8 cellular contexts compared by ENCODE assay signal in genomic region chr10:5840314-5841307, GRCh38. TPM values are rescaled to one million over a fixed set of nuclear protein-coding genes. Genes with fewer than 3 reads are reported as not detected.
DNase-seq lines count a peak whose midpoint lies in the region; ATAC-seq and TF ChIP-seq lines count a peak whose summit lies in the region.

No MANE protein-coding gene starts in this region.

- H3K9me3 ChIP-seq in OCI-LY1 (ENCODE audit: low read length) (no peaks in the 10 kb centered on the region), H9 (ENCODE audit: control insufficient read depth, low read depth, low read length) (no peaks in the 10 kb centered on the region)

- no peak overlapping the region for H2AK5ac ChIP-seq in H9 (ENCODE audit: insufficient read length, low read length)

- peak overlapping the region; percentile 98 for H3K27ac ChIP-seq in OCI-LY1 (ENCODE audit: low read depth, low read length, poor library complexity, severe bottlenecking)
- H3K27ac ChIP-seq in H9 (ENCODE audit: insufficient read length, low read depth, low read length): no peak overlapping the region

- H3K4me3 Mint-ChIP-seq in stimulated activated memory B cell treated with anti-CD40 and anti-IgM and Interleukin-4, amounts not matched to agents 10 μg/mL and 1 μg/mL and 100 μg/mL, for 72 hours: peak overlapping the region; percentile 76
- H3K4me3 Mint-ChIP-seq in HFFc6 (no peak overlapping the region), H9 (no peak overlapping the region)

- no peaks in the 10 kb centered on the region for H3K36me3 ChIP-seq in OCI-LY1 (ENCODE audit: insufficient read depth, low read length)

- H3K4ac ChIP-seq in H9 (ENCODE audit: low read depth, low read length): no peak overlapping the region

- H4K20me1 ChIP-seq in OCI-LY1 (ENCODE audit: insufficient read depth, low read length) (no peaks in the 10 kb centered on the region), H9 (ENCODE audit: control insufficient read depth, insufficient read depth, insufficient read length) (no peaks in the 10 kb centered on the region)

- CTCF ChIA-PET in HEK293T (lab: Yijun Ruan, JAX): interaction anchor here (0.5 kb wide), 1 partner anchor 22 kb away, joined by 7 read pairs; no protein-coding TSS in a partner anchor

- H3K79me2 ChIP-seq in OCI-LY1 (ENCODE audit: insufficient read depth, low read length) (no peaks in the 10 kb centered on the region), H9 (ENCODE audit: insufficient read depth, low read length) (no peaks in the 10 kb centered on the region)

- no peak overlapping the region for H2BK5ac ChIP-seq in H9 (ENCODE audit: insufficient read length, low read length)

- peaks cover 19% of the 10 kb centered on the region; the same call in 1 of the 2 replicates for H3F3A ChIP-seq in OCI-LY1 (ENCODE audit: insufficient read depth, low read length)

- no peaks in the 10 kb centered on the region for H3K9me2 ChIP-seq in OCI-LY1 (ENCODE audit: low read depth, low read length)

- H2BK15ac ChIP-seq in H9 (ENCODE audit: low read depth, low read length): no peak overlapping the region

- H3K4me1 Mint-ChIP-seq in stimulated activated memory B cell treated with anti-CD40 and anti-IgM and Interleukin-4, amounts not matched to agents 10 μg/mL and 1 μg/mL and 100 μg/mL, for 72 hours: peaks cover 73% of the 10 kb centered on the region
- H3K4me1 Mint-ChIP-seq in HFFc6 (ENCODE audit: low read depth) (peaks cover 13% of the 10 kb centered on the region), H9 (peaks cover 6 to 7% of the 10 kb centered on the region in 2 experiments; a peak in 3 of 4 replicates)

- no CpG with 5 or more reads among the region's 40 CpGs for WGBS in H9 (ENCODE audit: extremely low coverage, insufficient read length, low lambda C conversion rate)

- H3K23me2 ChIP-seq in H9 (ENCODE audit: insufficient read length, low read depth, low read length, poor library complexity, severe bottlenecking): no peaks in the 10 kb centered on the region

- no peaks in the 10 kb centered on the region for H3K27me3 Mint-ChIP-seq in stimulated activated memory B cell treated with anti-CD40 and anti-IgM and Interleukin-4, amounts not matched to agents 10 μg/mL and 1 μg/mL and 100 μg/mL, for 72 hours
- H3K27me3 Mint-ChIP-seq in HFFc6 (ENCODE audit: insufficient read depth) (peaks cover 4% of the 10 kb centered on the region), H9 (ENCODE audit: low read depth) (peaks cover 2% of the 10 kb centered on the region)

- H3K79me1 ChIP-seq in H9 (ENCODE audit: insufficient read depth, low read depth, low read length, poor library complexity, severe bottlenecking): no peaks in the 10 kb centered on the region

- H2AFZ ChIP-seq in OCI-LY1 (ENCODE audit: low read length): no peak overlapping the region
- H2AFZ ChIP-seq in H9 (ENCODE audit: low read length): no peak overlapping the region

- H3K27ac Mint-ChIP-seq in stimulated activated memory B cell treated with anti-CD40 and anti-IgM and Interleukin-4, amounts not matched to agents 10 μg/mL and 1 μg/mL and 100 μg/mL, for 72 hours: peak overlapping the region; percentile 100
- no peak overlapping the region for H3K27ac Mint-ChIP-seq in HFFc6
- H3K27ac Mint-ChIP-seq in H9: no peak overlapping the region; a peak in 1 of 7 replicates

- H3K14ac ChIP-seq in H9 (ENCODE audit: insufficient read depth, low read length): no peak overlapping the region

- no peak for DNase-seq in HEK293T (ENCODE audit: extremely low spot score)
- peak; percentile 39 to 85 (median 70) for DNase-seq in head of caudate nucleus
- DNase-seq in HFFc6: no peak
- no peak for DNase-seq in activated CD4-positive, alpha-beta T cell treated with anti-CD3 and anti-CD28 coated beads, Interleukin-2, amount 50 U/mL, for 1 hour
- no peak for DNase-seq in H9

- no peak overlapping the region for H3K23ac ChIP-seq in H9 (ENCODE audit: insufficient read length, low read depth, low read length)

- no peaks in the 10 kb centered on the region for H3K27me3 ChIP-seq in OCI-LY1 (ENCODE audit: insufficient read depth, low read length)
- no peaks in the 10 kb centered on the region for H3K27me3 ChIP-seq in H9 (ENCODE audit: insufficient read depth, low read length)

- H3K4me3 ChIP-seq in OCI-LY1 (ENCODE audit: low read depth, low read length, poor library complexity, severe bottlenecking): peak overlapping the region; percentile 53

- no peaks in the 10 kb centered on the region for H3K36me3 Mint-ChIP-seq in stimulated activated memory B cell treated with anti-CD40 and anti-IgM and Interleukin-4, amounts not matched to agents 10 μg/mL and 1 μg/mL and 100 μg/mL, for 72 hours
- H3K36me3 Mint-ChIP-seq in HFFc6 (ENCODE audit: low read depth) (no peaks in the 10 kb centered on the region), H9 (ENCODE audit: insufficient read depth in 1 of 3, low read depth in 3 of 3) (no peaks in the 10 kb centered on the region)

- no peak overlapping the region for H4K8ac ChIP-seq in H9 (replicated peaks; ENCODE audit: insufficient read length, low read depth, low read length)

- H3K9ac ChIP-seq in OCI-LY1 (ENCODE audit: low read length) (peak overlapping the region; percentile 72), H9 (ENCODE audit: extremely low read depth, insufficient read length, low read length) (no peak overlapping the region)

- no peak for TF ChIP-seq CTCF in OCI-LY1 (IDR thresholded peaks at IDR 0.05; ENCODE audit: low read length)
- no peak for TF ChIP-seq CTCF in HFFc6 (IDR thresholded peaks at IDR 0.05)
- no peak for TF ChIP-seq CTCF in H9 (conservative IDR thresholded peaks at IDR 0.05)

- no peak overlapping the region for H3K18ac ChIP-seq in H9 (ENCODE audit: insufficient read length, low read depth, low read length)

- peak overlapping the region; percentile 65 for H3K4me2 ChIP-seq in OCI-LY1 (ENCODE audit: low read length)
- H3K4me2 ChIP-seq in H9 (ENCODE audit: insufficient read depth, insufficient read length, low read length): no peak overlapping the region

- intact Hi-C loops in head of caudate nucleus (cut with DNase I): no loop called here

- no peaks in the 10 kb centered on the region for H3K9me3 Mint-ChIP-seq in stimulated activated memory B cell treated with anti-CD40 and anti-IgM and Interleukin-4, amounts not matched to agents 10 μg/mL and 1 μg/mL and 100 μg/mL, for 72 hours
- H3K9me3 Mint-ChIP-seq in HFFc6 (no peaks in the 10 kb centered on the region), H9 (no peaks in the 10 kb centered on the region)

- H2BK120ac ChIP-seq in H9 (ENCODE audit: low read depth, low read length, poor library complexity, severe bottlenecking): no peak overlapping the region

- no peak overlapping the region for H3T11ph ChIP-seq in H9 (ENCODE audit: low read length)

- no peak overlapping the region for H4K91ac ChIP-seq in H9 (ENCODE audit: insufficient read length, low read depth, low read length)

- no peak overlapping the region for H4K5ac ChIP-seq in H9 (ENCODE audit: insufficient read length, low read depth, low read length)

- H2BK20ac ChIP-seq in H9 (ENCODE audit: low read depth, low read length, poor library complexity, severe bottlenecking): no peak overlapping the region

- no peak overlapping the region for H2BK12ac ChIP-seq in H9 (ENCODE audit: insufficient read length, low read depth, low read length)

- no peak overlapping the region for H3K56ac ChIP-seq in H9 (ENCODE audit: insufficient read length, low read depth, low read length)

- H3K4me1 ChIP-seq in OCI-LY1 (ENCODE audit: insufficient read depth, low read length, severe bottlenecking): peaks cover 56% of the 10 kb centered on the region
- no peaks in the 10 kb centered on the region for H3K4me1 ChIP-seq in H9 (ENCODE audit: insufficient read depth, low read length)

- ATAC-seq in GM18508 (IDR thresholded peaks at IDR 0.05; ENCODE audit: insufficient read depth, unreplicated experiment): peak; percentile 59
- peak; percentile 96 for ATAC-seq in stimulated activated memory B cell treated with anti-CD40 and anti-IgM and Interleukin-4, amounts not matched to agents 10 μg/mL and 1 μg/mL and 100 μg/mL, for 72 hours

- POLR2A ChIA-PET in HEK293T (lab: Yijun Ruan, JAX): interaction anchor here (0.7 to 2.0 kb wide), 3 partner anchors 27 to 49 kb away, joined by 3 to 6 read pairs (median 3); partner anchors contain the start of genes ANKRD16, FBH1 and GDI2

TF ChIP-seq in HEK293T, 16 proteins besides CTCF, POLR2A, EP300 and RAD21:
- TF ChIP-seq, protein P1, sequence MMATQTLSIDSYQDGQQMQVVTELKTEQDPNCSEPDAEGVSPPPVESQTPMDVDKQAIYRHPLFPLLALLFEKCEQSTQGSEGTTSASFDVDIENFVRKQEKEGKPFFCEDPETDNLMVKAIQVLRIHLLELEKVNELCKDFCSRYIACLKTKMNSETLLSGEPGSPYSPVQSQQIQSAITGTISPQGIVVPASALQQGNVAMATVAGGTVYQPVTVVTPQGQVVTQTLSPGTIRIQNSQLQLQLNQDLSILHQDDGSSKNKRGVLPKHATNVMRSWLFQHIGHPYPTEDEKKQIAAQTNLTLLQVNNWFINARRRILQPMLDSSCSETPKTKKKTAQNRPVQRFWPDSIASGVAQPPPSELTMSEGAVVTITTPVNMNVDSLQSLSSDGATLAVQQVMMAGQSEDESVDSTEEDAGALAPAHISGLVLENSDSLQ (IDR thresholded peaks at IDR 0.05): 0 out of 2 replicates have a peak, but pooled peaks have one; percentile 28
- no peak for TF ChIP-seq CTBP1 (IDR thresholded peaks at IDR 0.05; ENCODE audit: borderline replicate concordance)

RNA-seq across cellular contexts. Expression of gene GDI2, which starts 27.4 kb away (rescaled TPM):
- total RNA-seq in HFFc6 (2021; fragmentation: NEBNext Ultra II Directional; extraction: Animal tissue kit (Norgen Biotek cat#: 25700)): 100 to 1,000 TPM; 248 to 267 (median 259) TPM
- total RNA-seq in H9 (2021): 351 and 355 TPM in 2 replicates

RNA-seq across cellular contexts. Expression of gene ANKRD16, which starts 49.1 kb away (rescaled TPM):
- total RNA-seq in HFFc6 (2021; fragmentation: NEBNext Ultra II Directional; extraction: Animal tissue kit (Norgen Biotek cat#: 25700)): 1 to 10 TPM; 4.7 to 6.7 (median 5.5) TPM
- total RNA-seq in H9 (2021): 9.2 and 11.4 TPM in 2 replicates

RNA-seq across cellular contexts. Expression of gene FBH1, which starts 49.4 kb away (rescaled TPM):
- 10 to 100 TPM; 60.1 to 69.8 (median 64.2) TPM for total RNA-seq in HFFc6 (2021; fragmentation: NEBNext Ultra II Directional; extraction: Animal tissue kit (Norgen Biotek cat#: 25700))
- total RNA-seq in H9 (2021): 50.8 and 52.2 TPM in 2 replicates

Comparison
In these comparisons a context has a peak if more than half of its experiments do, and no peak if none do; other contexts are left out.
1. DNase-seq: peak in head of caudate nucleus (42 of 42); none in HEK293T (single experiment), HFFc6 (single experiment), activated CD4-positive, alpha-beta T cell treated with anti-CD3 and anti-CD28 coated beads, Interleukin-2, amount 50 U/mL, for 1 hour (single experiment) and H9 (single experiment).